8 cellular contexts compared by ENCODE assay signal in genomic region chr6:81750660-81751387, GRCh38. TPM values are rescaled to one million over a fixed set of nuclear protein-coding genes. Genes with fewer than 3 reads are reported as not detected.
DNase-seq lines count a peak whose midpoint lies in the region; ATAC-seq and TF ChIP-seq lines count a peak whose summit lies in the region.

No MANE protein-coding gene starts in this region.

- ATAC-seq in IMR-90 (ENCODE audit: low read depth) (no peak), sciatic nerve (no peak)

- H2BK120ac ChIP-seq in IMR-90 (ENCODE audit: low read depth, low read length) = 0 out of 2 replicates have a peak overlapping the region, but pooled peaks have one; percentile 28

- H3K36me3 ChIP-seq in IMR-90 (ENCODE audit: control insufficient read depth, insufficient read depth, low read length) (peaks cover 12% of the 10 kb centered on the region), muscle layer of duodenum (ENCODE audit: control insufficient read depth in 1 of 2, insufficient read depth in 2 of 2, low read length in 2 of 2) (peaks cover 0 to 7% of the 10 kb centered on the region in 2 donors)

- peak overlapping the region; percentile 79 for H3K14ac ChIP-seq in IMR-90 (replicated peaks; ENCODE audit: low read depth, low read length)

- H4K20me1 ChIP-seq in IMR-90 (ENCODE audit: insufficient read depth, low read length) = peaks cover 18% of the 10 kb centered on the region; the same call in 1 of the 2 replicates

- dilution Hi-C loops in IMR-90 (cut with HindIII; ENCODE audit: low sequenced_read_pairs, unreplicated experiment) = no loop called here

- no peak overlapping the region for H2BK15ac ChIP-seq in IMR-90 (ENCODE audit: low read depth, low read length)

- 80% methylated on average over 1 of the region's 12 CpGs; no CpG with 5 or more reads in 1 of the 2 experiments for WGBS in IMR-90 (ENCODE audit: extremely low coverage in 2 of 2, insufficient read length in 1 of 2), 2 experiments

- in situ Hi-C loops in IMR-90 (cut with MboI; ENCODE audit: low sequenced_read_pairs) = loop anchor here (10.0 to 25.0 kb wide), 3 partner anchors 1146 to 1614 kb away; no protein-coding TSS in a partner anchor

- no peak overlapping the region for H2AK5ac ChIP-seq in IMR-90 (ENCODE audit: low read depth, low read length)

- peak overlapping the region; percentile 83 for H3K4me2 ChIP-seq in IMR-90 (ENCODE audit: low read depth, low read length)

- no peak overlapping the region for H3K56ac ChIP-seq in IMR-90 (ENCODE audit: extremely low read depth, insufficient read depth, low read length)

- no peak for TF ChIP-seq RAD21 in IMR-90 (IDR thresholded peaks at IDR 0.05; ENCODE audit: low read length)

- H3K4me1 ChIP-seq in IMR-90 (ENCODE audit: control insufficient read depth, insufficient read depth, low read length) (peaks cover 12% of the 10 kb centered on the region), muscle layer of duodenum (ENCODE audit: control insufficient read depth in 1 of 2, insufficient read depth in 2 of 2, low read length in 2 of 2) (peaks cover 0 to 14% of the 10 kb centered on the region in 2 donors)

- peak overlapping the region; percentile 55 for H2BK5ac ChIP-seq in IMR-90 (ENCODE audit: low read depth, low read length, poor library complexity, severe bottlenecking)

- H3K9me3 ChIP-seq in IMR-90 (ENCODE audit: control insufficient read depth, insufficient read depth, low read length) (no peaks in the 10 kb centered on the region), muscle layer of duodenum (ENCODE audit: control insufficient read depth in 1 of 2, low read length in 2 of 2) (no peaks in the 10 kb centered on the region)

- no peak overlapping the region for H2AK9ac ChIP-seq in IMR-90 (replicated peaks; ENCODE audit: low read depth, low read length, poor library complexity)

- TF ChIP-seq POLR2A in IMR-90 (IDR thresholded peaks at IDR 0.05; ENCODE audit: low read depth, low read length) = no peak

- peak overlapping the region; percentile 45; the same call in 1 of the 2 replicates for H3K18ac ChIP-seq in IMR-90 (ENCODE audit: low read depth, low read length)

- H3K9ac ChIP-seq in IMR-90 (ENCODE audit: low read depth, low read length) = peak overlapping the region; percentile 87

- H3K27me3 ChIP-seq in IMR-90 (ENCODE audit: control insufficient read depth, insufficient read depth, low read length) = no peaks in the 10 kb centered on the region
- H3K27me3 ChIP-seq in muscle layer of duodenum (ENCODE audit: low read depth, low read length) = no peaks in the 10 kb centered on the region

- POLR2A ChIA-PET in IMR-90 (lab: Charles Lee; ENCODE audit: unreplicated experiment) = no interaction called here

- no peak for DNase-seq in AG09309 (ENCODE audit: low read depth)
- DNase-seq in IMR-90 = peak; percentile 18
- peak; percentile 25 to 49 for DNase-seq in cardiac fibroblast (ENCODE audit: low read depth in 2 of 2)
- DNase-seq in inferior parietal cortex (ENCODE audit: extremely low spot score) = no peak
- no peak for DNase-seq in amygdala (lab: John Stamatoyannopoulos, UW)
- no peak for DNase-seq in sciatic nerve (ENCODE audit: low spot score)
- no peak for DNase-seq in NCI-H524 (lab: John Stamatoyannopoulos, UW)

- H2AFZ ChIP-seq in IMR-90 (replicated peaks; ENCODE audit: low read length, poor library complexity) = peak overlapping the region; percentile 90

- no peak overlapping the region for H2BK20ac ChIP-seq in IMR-90 (ENCODE audit: low read depth, low read length)

- H4K8ac ChIP-seq in IMR-90 (ENCODE audit: low read depth in 2 of 2, low read length in 2 of 2) = peak overlapping the region in 1 of 2 experiments; percentile 36; a peak in 2 of 4 replicates

- no peak overlapping the region for H4K91ac ChIP-seq in IMR-90 (ENCODE audit: insufficient read depth, low read depth, low read length)

- TF ChIP-seq CTCF in AG09309 (IDR thresholded peaks at IDR 0.05; ENCODE audit: control insufficient read depth, insufficient read depth, low read depth, low read length, missing control alignments) (no peak), IMR-90 (conservative IDR thresholded peaks at IDR 0.05; ENCODE audit: low read depth, low read length) (no peak), cardiac fibroblast (IDR thresholded peaks at IDR 0.05; ENCODE audit: low read depth, low read length) (no peak)

- H3K4me3 ChIP-seq in AG09309 (ENCODE audit: control insufficient read depth, low read depth, low read length) (peak overlapping the region; percentile 69), IMR-90 (ENCODE audit: insufficient read depth, low read depth, low read length) (peak overlapping the region; percentile 92), cardiac fibroblast (replicated peaks in 1 of 2; ENCODE audit: low read depth in 2 of 2, low read length in 2 of 2) (peak overlapping the region; percentile 89 to 95), muscle layer of duodenum (ENCODE audit: low read depth in 1 of 2, low read length in 2 of 2) (peak overlapping the region; percentile 90 to 93)

- CTCF ChIA-PET in IMR-90 (lab: Yijun Ruan, JAX) = no interaction called here

- H3K23ac ChIP-seq in IMR-90 (ENCODE audit: low read depth, low read length) = peak overlapping the region; percentile 78; the same call in 1 of the 2 replicates

- intact Hi-C loops in IMR-90 (cut with micrococcal nuclease) (loop anchor here (2.0 to 10.0 kb wide), 9 partner anchors 186 to 1616 kb away; no protein-coding TSS in a partner anchor), sciatic nerve (cut with DNase I) (no loop called here)

- H3K27ac ChIP-seq in IMR-90 (ENCODE audit: insufficient read depth, low read length) (peak overlapping the region; percentile 87; the same call in 1 of the 2 replicates), muscle layer of duodenum (ENCODE audit: low read length) (peak overlapping the region; percentile 84)

- no TSS peak for BruUV-seq in IMR-90 (replicated peaks; lab: Mats Ljungman, UMichigan)

- H3K79me1 ChIP-seq in IMR-90 (ENCODE audit: low read depth in 1 of 2, low read length in 2 of 2) = peaks cover 16 to 40% of the 10 kb centered on the region in 2 experiments

- H4K5ac ChIP-seq in IMR-90 (ENCODE audit: low read depth, low read length) = no peak overlapping the region

- peaks cover 7% of the 10 kb centered on the region for H3K9me1 ChIP-seq in IMR-90 (ENCODE audit: insufficient read depth, low read length)

- H3K4ac ChIP-seq in IMR-90 (ENCODE audit: low read depth, low read length) = no peak overlapping the region

TF ChIP-seq in IMR-90, 13 proteins besides CTCF, POLR2A, EP300 and RAD21:
- TF ChIP-seq MXI1 (IDR thresholded peaks at IDR 0.05; ENCODE audit: borderline replicate concordance, low read depth, low read length) (no peak), MAFK (IDR thresholded peaks at IDR 0.05; ENCODE audit: low read depth, low read length) (no peak), MAZ (IDR thresholded peaks at IDR 0.05; ENCODE audit: borderline replicate concordance, low read depth, low read length) (no peak), RFX5 (IDR thresholded peaks at IDR 0.05; ENCODE audit: low read depth, low read length) (no peak), RCOR1 (IDR thresholded peaks at IDR 0.05; ENCODE audit: insufficient replicate concordance, low read length) (no peak), CHD1 (IDR thresholded peaks at IDR 0.05; ENCODE audit: low read depth, low read length) (no peak), ELK1 (IDR thresholded peaks at IDR 0.05; ENCODE audit: borderline replicate concordance, low read depth, low read length) (no peak), CEBPB (IDR thresholded peaks at IDR 0.05; ENCODE audit: low read depth, low read length) (no peak), USF2 (IDR thresholded peaks at IDR 0.05; ENCODE audit: low read depth, low read length) (no peak), NFE2L2 (IDR thresholded peaks at IDR 0.05; ENCODE audit: low read depth, low read length) (no peak)

RNA-seq across cellular contexts. Expression of gene TENT5A, which starts 1.7 kb away (rescaled TPM):
- 10.8 and 16.9 TPM in 2 replicates for total RNA-seq in IMR-90 (2012; rRNA removed)
- polyA plus RNA-seq in IMR-90 (2012; rRNA removed) = 3.5 and 3.9 TPM in 2 replicates
- 1.6 and 2.1 TPM in 2 replicates for polyA plus RNA-seq in IMR-90 (2012; cell fraction: cytosol; rRNA removed)
- polyA plus RNA-seq in IMR-90 (2012; cell fraction: nucleus; rRNA removed; ENCODE audit: low replicate concordance) = 6.7 and 15.5 TPM in 2 replicates
- 24.2 TPM for total RNA-seq in sciatic nerve

Comparison
In these comparisons a context has a peak if more than half of its experiments do, and no peak if none do; other contexts are left out.
1. DNase-seq: peak in IMR-90 (single experiment) and cardiac fibroblast (2 of 2); none in AG09309 (single experiment), inferior parietal cortex (single experiment), amygdala (0 of 56), sciatic nerve (single experiment) and NCI-H524 (0 of 2).
2. Peak in every context shown above with its lines, with median percentiles within 50 percentile points of each other: H3K4me3 ChIP-seq.